ENCODE assay signal across 8 cellular contexts in the genomic region with DNA sequence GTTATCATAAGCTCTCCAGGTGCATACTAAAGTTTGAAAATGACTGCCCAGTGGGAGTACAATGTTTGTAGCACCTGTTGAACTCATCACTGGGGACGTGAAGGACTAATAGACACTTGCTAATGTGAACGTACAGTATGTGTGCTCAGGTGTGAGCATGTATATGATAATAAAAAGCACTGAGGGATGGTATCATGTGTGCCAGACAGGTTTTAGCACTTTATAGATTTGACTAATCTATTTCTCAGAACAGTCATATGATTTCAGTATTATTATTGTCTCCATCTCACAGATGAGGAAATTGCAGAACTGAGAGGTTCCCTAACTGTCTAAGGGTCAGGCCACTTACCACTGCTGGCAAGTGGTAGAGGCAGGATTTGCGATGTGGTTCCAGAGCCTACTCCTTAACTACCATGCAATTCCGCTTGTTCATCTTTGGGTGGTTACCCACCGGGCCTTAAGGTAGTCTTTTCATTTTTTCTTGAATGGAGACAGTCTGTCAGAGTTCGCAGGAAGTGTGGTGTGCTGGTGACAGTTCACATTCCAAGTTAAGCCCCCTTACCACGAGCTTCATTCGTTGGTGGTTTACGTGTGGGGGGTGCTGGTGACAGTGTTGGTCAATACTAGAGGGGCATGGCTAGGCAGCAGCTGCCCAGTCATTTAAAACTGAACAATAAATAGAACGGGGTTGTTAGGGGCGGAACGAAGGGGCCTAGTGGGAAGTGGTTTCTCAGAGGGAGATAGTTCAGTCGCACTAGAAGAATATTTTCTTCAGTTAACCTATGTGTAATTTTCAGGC.
DNase-seq lines count a peak whose midpoint lies in the region; ATAC-seq and TF ChIP-seq lines count a peak whose summit lies in the region.
"Had no signal": no experiment of that assay in that cellular context is flagged by ENCODE, and none has a peak within 500 bp of the region (broad histone marks: within the 10 kb centered on the region; RNA-seq: fewer than 3 reads in every experiment).

No MANE protein-coding gene starts in this region.

- peaks cover 94% of the 10 kb centered on the region for H4K20me1 ChIP-seq in OCI-LY3 (ENCODE audit: insufficient read depth, low read length)

- H3K4me1 ChIP-seq in OCI-LY3 (ENCODE audit: low read length) (peaks cover 62% of the 10 kb centered on the region), neutrophil (ENCODE audit: control insufficient read depth in 1 of 2, insufficient read depth in 1 of 2, low read depth in 1 of 2, low read length in 1 of 2) (peaks cover 55 to 59% of the 10 kb centered on the region in 2 experiments)

- H3K79me2 ChIP-seq in OCI-LY3 (ENCODE audit: low read length): peaks cover 95% of the 10 kb centered on the region

- H3K27ac ChIP-seq in OCI-LY3 (ENCODE audit: low read length) (peak overlapping the region; percentile 57), neutrophil (peak overlapping the region; percentile 77)
- H3K27ac ChIP-seq: SK-N-MC had no signal

- peak overlapping the region; percentile 63 for H3K4me3 ChIP-seq in OCI-LY3 (ENCODE audit: low read length)
- H3K4me3 ChIP-seq in neutrophil (ENCODE audit: low read depth in 1 of 2, low read length in 1 of 2): peak overlapping the region; percentile 0 to 35
- H3K4me3 ChIP-seq: SK-N-MC had no signal

- peak; percentile 62 for ATAC-seq in GM19043 (IDR thresholded peaks at IDR 0.05; ENCODE audit: low read depth, unreplicated experiment)
- ATAC-seq in HG02885 (IDR thresholded peaks at IDR 0.05; ENCODE audit: poor library complexity, unreplicated experiment): peak; percentile 74

- H2AFZ ChIP-seq in OCI-LY3 (ENCODE audit: low read depth, low read length): no peak overlapping the region

- no peak overlapping the region for H3K9ac ChIP-seq in OCI-LY3 (ENCODE audit: low read length)

- DNase-seq in NCI-H2196 treated with DMSO at 0.1 percent for 48 hours (lab: John Stamatoyannopoulos, UW; ENCODE audit: unreplicated experiment) (no peak), kidney glomerular epithelial cell (lab: John Stamatoyannopoulos, UW) (no peak), DMS114 treated with DMSO at 0.1 percent for 48 hours (lab: John Stamatoyannopoulos, UW; ENCODE audit: unreplicated experiment) (no peak)

- H3K9me3 ChIP-seq in OCI-LY3 (ENCODE audit: insufficient read depth, low read length) (no peaks in the 10 kb centered on the region), neutrophil (no peaks in the 10 kb centered on the region)

- TF ChIP-seq CTCF in OCI-LY3 (IDR thresholded peaks at IDR 0.05; ENCODE audit: low read depth, low read length) (no peak), neutrophil (IDR thresholded peaks at IDR 0.05) (no peak)

- peak overlapping the region; percentile 82 for H3K4me2 ChIP-seq in OCI-LY3 (ENCODE audit: low read length)

- H3K36me3 ChIP-seq in OCI-LY3 (replicated peaks; ENCODE audit: low read depth, low read length): peaks cover 5% of the 10 kb centered on the region
- no peaks in the 10 kb centered on the region for H3K36me3 ChIP-seq in neutrophil

- H3K27me3 ChIP-seq in OCI-LY3 (ENCODE audit: low read depth, low read length) (no peaks in the 10 kb centered on the region), neutrophil (no peaks in the 10 kb centered on the region)
